In genomic region chr17:14168582-14168981, GRCh38 we compare ENCODE assay signal across 37 cellular contexts.
"Had no signal": no experiment of that assay in that cellular context is flagged by ENCODE, and none has a peak within 500 bp of the region (broad histone marks: within the 10 kb centered on the region; RNA-seq: fewer than 3 reads in every experiment).

No MANE protein-coding gene starts in this region.

- H3K27me3 Mint-ChIP-seq: activated naive CD4-positive, alpha-beta T cell treated with anti-CD3 and anti-CD28 coated beads, Interleukin-2, amount 10 ng/mL, durations not matched to agents 7 days and 5 days; activated naive CD4-positive, alpha-beta T cell treated with anti-CD3 and anti-CD28 coated beads, Interleukin-2, amount 50 U/mL, for 24 hours; activated naive CD8-positive, alpha-beta T cell; activated naive CD8-positive, alpha-beta T cell treated with anti-CD3 and anti-CD28 coated beads for 36 hours; activated naive CD8-positive, alpha-beta T cell treated with anti-CD3 and anti-CD28 coated beads, Interleukin-2, amount 10 ng/mL, durations not matched to agents 7 days and 5 days; activated naive CD8-positive, alpha-beta T cell treated with anti-CD3 and anti-CD28 coated beads, Interleukin-2, amount 50 U/mL, for 24 hours; activated T-cell treated with anti-CD3 and anti-CD28 coated beads, Interleukin-2, amount 50 U/mL, for 24 hours; activated T-helper 17 cell treated with anti-CD3 and anti-CD28 coated beads, Interleukin-2, amount 50 U/mL, for 72 hours; brain; central memory CD8-positive, alpha-beta T cell had no signal

- H3K27ac Mint-ChIP-seq: activated naive CD4-positive, alpha-beta T cell treated with anti-CD3 and anti-CD28 coated beads for 36 hours; activated naive CD4-positive, alpha-beta T cell treated with anti-CD3 and anti-CD28 coated beads, Interleukin-2, amount 10 ng/mL, durations not matched to agents 7 days and 5 days; activated naive CD4-positive, alpha-beta T cell treated with anti-CD3 and anti-CD28 coated beads, Interleukin-2, amount 50 U/mL, for 24 hours; activated naive CD4-positive, alpha-beta T cell treated with anti-CD3 and anti-CD28 coated beads, Interleukin-2, amount 50 U/mL, for 72 hours; activated naive CD8-positive, alpha-beta T cell; activated naive CD8-positive, alpha-beta T cell treated with anti-CD3 and anti-CD28 coated beads for 36 hours; activated naive CD8-positive, alpha-beta T cell treated with anti-CD3 and anti-CD28 coated beads, Interleukin-2, amount 10 ng/mL, durations not matched to agents 7 days and 5 days; activated naive CD8-positive, alpha-beta T cell treated with anti-CD3 and anti-CD28 coated beads, Interleukin-2, amount 50 U/mL, for 24 hours; activated T-cell treated with anti-CD3 and anti-CD28 coated beads, Interleukin-2, amount 50 U/mL, for 24 hours; activated T-cell treated with anti-CD3 and anti-CD28 coated beads, Interleukin-2, amount 50 U/mL, for 72 hours; activated T-helper 1 cell treated with anti-CD3 and anti-CD28 coated beads, Interleukin-12 subunit alpha, Interleukin-12 subunit beta, Interleukin-2, Interleukin-4 antibody, amounts not matched to agents 30 ng/mL and 10 ng/mL and 1 ng/mL, durations not matched to agents 14 hours and 24 hours and 36 hours; activated T-helper 17 cell treated with anti-CD3 and anti-CD28 coated beads, Interleukin-2, amount 50 U/mL, for 72 hours; activated T-helper 2 cell treated with anti-CD3 and anti-CD28 coated beads, Interferon-gamma antibody, Interleukin-2, Interleukin-4, amounts not matched to agents 10 μg/mL and 5 μg/mL and 100 μg/mL, durations not matched to agents 14 hours and 24 hours and 36 hours; brain had no signal

- H3K4me3 ChIP-seq: adrenal gland, ascending aorta, body of pancreas, breast epithelium, cardiac muscle cell had no signal

- H3K9me3 ChIP-seq: adrenal gland, body of pancreas had no signal

- H3K36me3 ChIP-seq: adrenal gland, ascending aorta, breast epithelium, cardiac muscle cell had no signal

- H3K27ac ChIP-seq: adrenal gland, ascending aorta, body of pancreas, breast epithelium, cardiac muscle cell had no signal

- ATAC-seq: activated naive CD4-positive, alpha-beta T cell treated with anti-CD3 and anti-CD28 coated beads, Interleukin-2, amount 50 U/mL, for 72 hours; activated naive CD8-positive, alpha-beta T cell treated with anti-CD3 and anti-CD28 coated beads, Interleukin-2, amount 50 U/mL, for 24 hours; activated T-cell treated with anti-CD3 and anti-CD28 coated beads, Interleukin-2, amount 50 U/mL, for 4 hours; activated T-cell treated with anti-CD3 and anti-CD28 coated beads, Interleukin-2, amount 50 U/mL, for 72 hours; activated T-helper 17 cell treated with anti-CD3 and anti-CD28 coated beads, Interleukin-2, amount 50 U/mL, for 72 hours; body of pancreas had no signal

- H3K4me3 Mint-ChIP-seq: activated naive CD4-positive, alpha-beta T cell treated with anti-CD3 and anti-CD28 coated beads for 36 hours; activated naive CD4-positive, alpha-beta T cell treated with anti-CD3 and anti-CD28 coated beads, Interleukin-2, amount 10 ng/mL, durations not matched to agents 7 days and 5 days; activated naive CD4-positive, alpha-beta T cell treated with anti-CD3 and anti-CD28 coated beads, Interleukin-2, amount 50 U/mL, for 24 hours; activated naive CD8-positive, alpha-beta T cell; activated naive CD8-positive, alpha-beta T cell treated with anti-CD3 and anti-CD28 coated beads for 36 hours; activated naive CD8-positive, alpha-beta T cell treated with anti-CD3 and anti-CD28 coated beads, Interleukin-2, amount 10 ng/mL, durations not matched to agents 7 days and 5 days; activated naive CD8-positive, alpha-beta T cell treated with anti-CD3 and anti-CD28 coated beads, Interleukin-2, amount 50 U/mL, for 24 hours; activated T-cell treated with anti-CD3 and anti-CD28 coated beads, Interleukin-2, amount 50 U/mL, for 24 hours; activated T-cell treated with anti-CD3 and anti-CD28 coated beads, Interleukin-2, amount 50 U/mL, for 4 hours; activated T-cell treated with anti-CD3 and anti-CD28 coated beads, Interleukin-2, amount 50 U/mL, for 72 hours; activated T-helper 1 cell treated with anti-CD3 and anti-CD28 coated beads, Interleukin-12 subunit alpha, Interleukin-12 subunit beta, Interleukin-2, Interleukin-4 antibody, amounts not matched to agents 30 ng/mL and 10 ng/mL and 1 ng/mL, durations not matched to agents 14 hours and 24 hours and 36 hours; activated T-helper 17 cell treated with anti-CD3 and anti-CD28 coated beads, Interleukin-2, amount 50 U/mL, for 72 hours; brain; central memory CD8-positive, alpha-beta T cell had no signal

- H3K4me1 Mint-ChIP-seq: activated naive CD8-positive, alpha-beta T cell treated with anti-CD3 and anti-CD28 coated beads, Interleukin-2, amount 10 ng/mL, durations not matched to agents 7 days and 5 days; brain; central memory CD8-positive, alpha-beta T cell had no signal

- H3K4me1 ChIP-seq: adrenal gland, ascending aorta, body of pancreas, breast epithelium had no signal

- H3K27me3 ChIP-seq: adrenal gland, ascending aorta, body of pancreas, breast epithelium, cardiac muscle cell had no signal

- DNase-seq: activated effector memory CD4-positive, alpha-beta T cell treated with anti-CD3 and anti-CD28 coated beads, Interleukin-2, amount 50 U/mL, for 16 hours; activated effector memory CD4-positive, alpha-beta T cell treated with Interleukin-2 at 50 U/mL for 16 hours; activated gamma-delta T cell; activated gamma-delta T cell treated with Interleukin-2 at 50 U/mL for 16 hours; activated naive CD4-positive, alpha-beta T cell; activated naive CD4-positive, alpha-beta T cell treated with anti-CD3 and anti-CD28 coated beads for 36 hours; activated naive CD4-positive, alpha-beta T cell treated with anti-CD3 and anti-CD28 coated beads, Interleukin-2, amount 10 ng/mL, durations not matched to agents 7 days and 5 days; activated naive CD4-positive, alpha-beta T cell treated with anti-CD3 and anti-CD28 coated beads, Interleukin-2, amount 50 U/mL, for 16 hours; activated naive CD4-positive, alpha-beta T cell treated with Interleukin-2 at 50 U/mL for 16 hours; activated naive CD8-positive, alpha-beta T cell treated with anti-CD3 and anti-CD28 coated beads for 36 hours; activated naive CD8-positive, alpha-beta T cell treated with anti-CD3 and anti-CD28 coated beads, Interleukin-2, amount 10 ng/mL, durations not matched to agents 7 days and 5 days; activated naive CD8-positive, alpha-beta T cell treated with anti-CD3 and anti-CD28 coated beads, Interleukin-2, amount 50 U/mL, for 24 hours; activated T-cell treated with anti-CD3 and anti-CD28 coated beads, Interleukin-2, amount 50 U/mL, for 1 hour; activated T-cell treated with anti-CD3 and anti-CD28 coated beads, Interleukin-2, amount 50 U/mL, for 24 hours; activated T-cell treated with anti-CD3 and anti-CD28 coated beads, Interleukin-2, amount 50 U/mL, for 4 hours; activated T-cell treated with anti-CD3 and anti-CD28 coated beads, Interleukin-2, amount 50 U/mL, for 48 hours; activated T-cell treated with anti-CD3 and anti-CD28 coated beads, Interleukin-2, amount 50 U/mL, for 72 hours; adrenal gland; amniotic stem cell; amygdala; anterior cingulate cortex; aorta; body of pancreas; caudate nucleus; central memory CD4-positive, alpha-beta T cell; cerebellar nuclear complex had no signal
